Comparison of ENCODE assay signal across 27 cellular contexts in genomic region chr2:114294814-114295213, GRCh38.
"Had no signal": no experiment of that assay in that cellular context is flagged by ENCODE, and none has a peak within 500 bp of the region (broad histone marks: within the 10 kb centered on the region; RNA-seq: fewer than 3 reads in every experiment).

No MANE protein-coding gene starts in this region.

- H3K36me3 Mint-ChIP-seq: naive thymus-derived CD4-positive, alpha-beta T cell; stimulated activated effector memory CD8-positive, alpha-beta T cell treated with anti-CD3 and anti-CD28 coated beads, Interleukin-12 subunit alpha, Interleukin-12 subunit beta, amount 100 ng/mL, for 72 hours; type B pancreatic cell had no signal

- H3K9me3 ChIP-seq: gastroesophageal sphincter, heart left ventricle, left lung, neutrophil, pancreas, right atrium auricular region, testis, tibial artery had no signal

- H3K27me3 ChIP-seq: foreskin keratinocyte, hepatocyte, neutrophil, pancreas, right atrium auricular region, testis, tibial artery had no signal

- H3K36me3 ChIP-seq: gastroesophageal sphincter, heart left ventricle, left lung, neutrophil, pancreas, right atrium auricular region, tibial artery had no signal

- ATAC-seq: esophagus mucosa; foreskin keratinocyte; gastroesophageal sphincter; heart left ventricle; left lung; naive thymus-derived CD4-positive, alpha-beta T cell; pancreas; sciatic nerve; stimulated activated effector memory CD8-positive, alpha-beta T cell treated with anti-CD3 and anti-CD28 coated beads, Interleukin-12 subunit alpha, Interleukin-12 subunit beta, amount 100 ng/mL, for 72 hours; stimulated activated naive CD8-positive, alpha-beta T cell treated with anti-CD3 and anti-CD28 coated beads, Interleukin-15, Interleukin-2, amounts not matched to agents 100 U/mL and 50 U/mL, for 24 hours had no signal

- H2AFZ ChIP-seq: hepatocyte had no signal

- H3K4me3 Mint-ChIP-seq: naive thymus-derived CD4-positive, alpha-beta T cell; nephron; stimulated activated effector memory CD8-positive, alpha-beta T cell treated with anti-CD3 and anti-CD28 coated beads, Interleukin-12 subunit alpha, Interleukin-12 subunit beta, amount 100 ng/mL, for 72 hours; type B pancreatic cell had no signal

- H3K4me2 ChIP-seq: hepatocyte had no signal

- FAIRE-seq: colon, kidney, pancreas had no signal

- H3K4me1 ChIP-seq: foreskin keratinocyte, gastroesophageal sphincter, heart left ventricle, left lung, pancreas, right atrium auricular region, testis, tibial artery had no signal

- H3K9me3 Mint-ChIP-seq: nephron; stimulated activated effector memory CD8-positive, alpha-beta T cell treated with anti-CD3 and anti-CD28 coated beads, Interleukin-12 subunit alpha, Interleukin-12 subunit beta, amount 100 ng/mL, for 72 hours; type B pancreatic cell had no signal

- H3K4me3 ChIP-seq: dorsolateral prefrontal cortex, gastroesophageal sphincter, heart left ventricle, hepatocyte, left lung, pancreas, right atrium auricular region, testis, tibial artery had no signal

- H3K27ac ChIP-seq: dorsolateral prefrontal cortex, epithelial cell of prostate, foreskin keratinocyte, gastroesophageal sphincter, heart left ventricle, hepatocyte, left lung, neutrophil, pancreas, right atrium auricular region, testis, tibial artery had no signal

- DNase-seq: dorsolateral prefrontal cortex; effector CD4-positive, alpha-beta T cell; foreskin keratinocyte; heart left ventricle; kidney; left lung; mesenchymal stem cell; midbrain; naive thymus-derived CD4-positive, alpha-beta T cell; pancreas; stimulated activated CD4-positive, alpha-beta T cell treated with anti-CD3 and anti-CD28 coated beads, Interleukin-2, amount 100 ng/mL, for 24 hours; stimulated activated CD4-positive, alpha-beta T cell treated with anti-CD3 and anti-CD28 coated beads, Interleukin-4, amount 100 ng/mL, for 24 hours; stimulated activated naive CD8-positive, alpha-beta T cell treated with anti-CD3 and anti-CD28 coated beads, Interleukin-15, Interleukin-2, amounts not matched to agents 100 U/mL and 50 U/mL, for 24 hours; substantia nigra; testis; tibial artery had no signal

- H3K79me2 ChIP-seq: hepatocyte had no signal

- H3K4me1 Mint-ChIP-seq: naive thymus-derived CD4-positive, alpha-beta T cell; nephron; stimulated activated effector memory CD8-positive, alpha-beta T cell treated with anti-CD3 and anti-CD28 coated beads, Interleukin-12 subunit alpha, Interleukin-12 subunit beta, amount 100 ng/mL, for 72 hours had no signal

- H3K27ac Mint-ChIP-seq: naive thymus-derived CD4-positive, alpha-beta T cell; nephron; stimulated activated effector memory CD8-positive, alpha-beta T cell treated with anti-CD3 and anti-CD28 coated beads, Interleukin-12 subunit alpha, Interleukin-12 subunit beta, amount 100 ng/mL, for 72 hours; type B pancreatic cell had no signal
